Comparison of ENCODE assay signal across 25 cellular contexts in the genomic region with DNA sequence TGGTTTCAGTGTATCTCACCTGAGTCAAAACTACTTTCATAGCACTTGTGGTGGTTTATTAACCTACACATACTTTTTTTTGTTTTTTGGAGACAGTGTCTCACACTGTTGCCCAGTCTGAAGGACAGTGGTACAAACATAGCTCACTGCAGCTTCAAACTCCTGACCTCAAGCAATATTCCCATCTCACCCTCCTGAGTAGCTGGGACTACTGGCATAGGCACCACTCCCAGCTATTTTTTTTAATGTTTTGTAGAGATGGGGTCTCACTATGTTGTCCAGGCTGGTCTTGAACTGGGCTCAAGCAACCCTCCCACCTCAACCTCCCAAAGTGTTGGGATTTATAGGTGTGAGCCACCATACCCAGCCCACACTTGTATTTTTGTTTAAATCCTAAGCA.
"Had no signal": no experiment of that assay in that cellular context is flagged by ENCODE, and none has a peak within 500 bp of the region (broad histone marks: within the 10 kb centered on the region; RNA-seq: fewer than 3 reads in every experiment).

No MANE protein-coding gene starts in this region.

- H3K4me3 Mint-ChIP-seq: activated naive CD4-positive, alpha-beta T cell treated with anti-CD3 and anti-CD28 coated beads for 36 hours; activated naive CD8-positive, alpha-beta T cell treated with anti-CD3 and anti-CD28 coated beads, Interleukin-2, amount 50 U/mL, for 24 hours; brain; central memory CD8-positive, alpha-beta T cell had no signal

- H3K4me3 ChIP-seq: MG63, SJSA1 had no signal

- H3K27me3 ChIP-seq: MG63, SJSA1 had no signal

- H3K27ac ChIP-seq: SJSA1, VCaP had no signal

- H3K4me1 Mint-ChIP-seq: central memory CD8-positive, alpha-beta T cell had no signal

- H3K9me3 ChIP-seq: MG63, SJSA1 had no signal

- DNase-seq: activated CD4-positive, alpha-beta T cell treated with anti-CD3 and anti-CD28 coated beads for 48 hours; activated CD4-positive, alpha-beta T cell treated with anti-CD3 and anti-CD28 coated beads, Interleukin-2, amount 50 U/mL, for 4 hours; activated CD8-positive, alpha-beta memory T cell treated with anti-CD3 and anti-CD28 coated beads for 24 hours; activated gamma-delta T cell; activated naive CD4-positive, alpha-beta T cell treated with anti-CD3 and anti-CD28 coated beads for 36 hours; activated naive CD8-positive, alpha-beta T cell treated with anti-CD3 and anti-CD28 coated beads, Interleukin-2, amount 50 U/mL, for 24 hours; amniotic stem cell; cortex of kidney; MG63; MV-4-11; NCI-H1092 treated with DMSO at 0.1 percent for 48 hours; NCI-H1417 treated with DMSO at 0.1 percent for 48 hours; NCI-H1694 treated with DMSO at 0.1 percent for 48 hours; NCI-H2029 treated with DMSO at 0.1 percent for 48 hours; NCI-H510A treated with DMSO at 0.1 percent for 48 hours; NCI-H69; NK-92 treated with Interleukin-12 subunit alpha and Interleukin-12 subunit beta, amount 100 ng/mL, for 24 hours; SHP77; SW 1271; T1000 had no signal

- H3K4me1 ChIP-seq: SJSA1 had no signal

- H3K27ac Mint-ChIP-seq: activated naive CD4-positive, alpha-beta T cell treated with anti-CD3 and anti-CD28 coated beads for 36 hours; activated naive CD8-positive, alpha-beta T cell treated with anti-CD3 and anti-CD28 coated beads, Interleukin-2, amount 50 U/mL, for 24 hours; brain had no signal

- H3K9me3 Mint-ChIP-seq: activated naive CD4-positive, alpha-beta T cell treated with anti-CD3 and anti-CD28 coated beads for 36 hours; activated naive CD8-positive, alpha-beta T cell treated with anti-CD3 and anti-CD28 coated beads, Interleukin-2, amount 50 U/mL, for 24 hours; central memory CD8-positive, alpha-beta T cell had no signal

- ATAC-seq: activated naive CD8-positive, alpha-beta T cell treated with anti-CD3 and anti-CD28 coated beads, Interleukin-2, amount 50 U/mL, for 24 hours; SK-N-SH treated with all-trans-retinoic acid at 6 μM for 48 hours had no signal

- H3K27me3 Mint-ChIP-seq: activated naive CD8-positive, alpha-beta T cell treated with anti-CD3 and anti-CD28 coated beads, Interleukin-2, amount 50 U/mL, for 24 hours; brain; central memory CD8-positive, alpha-beta T cell had no signal
